2 cellular contexts compared by ENCODE assay signal in the genomic region with DNA sequence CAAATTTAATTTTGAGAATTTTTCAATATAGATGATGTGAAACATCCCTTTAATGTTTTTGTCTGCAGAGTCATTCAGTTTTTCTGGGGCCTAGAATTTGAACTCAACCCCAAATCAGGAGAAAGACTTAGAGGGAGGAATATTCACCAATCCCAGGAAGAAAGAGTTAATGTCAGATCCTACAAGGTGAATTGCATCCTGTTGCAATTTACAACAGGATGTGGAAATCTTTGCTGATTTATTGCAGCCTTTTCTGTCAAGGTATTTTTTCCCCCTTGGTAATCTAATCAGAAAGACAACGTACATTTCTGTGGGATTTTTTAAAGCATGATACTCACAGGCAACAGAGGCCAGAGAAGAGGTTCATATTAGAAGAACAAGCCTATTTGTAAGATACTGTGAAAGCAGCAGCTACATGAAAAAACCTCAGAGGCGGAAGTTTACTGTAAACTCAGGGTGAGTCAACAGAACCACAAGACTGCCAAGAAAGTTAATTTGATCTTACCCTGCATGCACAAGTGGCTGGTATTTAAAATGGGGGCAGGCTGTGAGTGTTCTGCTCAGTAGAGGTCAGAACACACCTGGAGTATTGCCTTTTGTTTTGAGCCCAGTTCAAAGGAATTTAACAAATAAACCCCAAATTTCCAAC.
TF ChIP-seq lines count a peak whose summit lies in the region.

No MANE protein-coding gene starts in this region.

TF ChIP-seq in SK-N-SH treated with all-trans-retinoic acid at 6 μM for 48 hours, 23 proteins besides CTCF, POLR2A, EP300 and RAD21 (continued from another document):
- TF ChIP-seq, protein P1, sequence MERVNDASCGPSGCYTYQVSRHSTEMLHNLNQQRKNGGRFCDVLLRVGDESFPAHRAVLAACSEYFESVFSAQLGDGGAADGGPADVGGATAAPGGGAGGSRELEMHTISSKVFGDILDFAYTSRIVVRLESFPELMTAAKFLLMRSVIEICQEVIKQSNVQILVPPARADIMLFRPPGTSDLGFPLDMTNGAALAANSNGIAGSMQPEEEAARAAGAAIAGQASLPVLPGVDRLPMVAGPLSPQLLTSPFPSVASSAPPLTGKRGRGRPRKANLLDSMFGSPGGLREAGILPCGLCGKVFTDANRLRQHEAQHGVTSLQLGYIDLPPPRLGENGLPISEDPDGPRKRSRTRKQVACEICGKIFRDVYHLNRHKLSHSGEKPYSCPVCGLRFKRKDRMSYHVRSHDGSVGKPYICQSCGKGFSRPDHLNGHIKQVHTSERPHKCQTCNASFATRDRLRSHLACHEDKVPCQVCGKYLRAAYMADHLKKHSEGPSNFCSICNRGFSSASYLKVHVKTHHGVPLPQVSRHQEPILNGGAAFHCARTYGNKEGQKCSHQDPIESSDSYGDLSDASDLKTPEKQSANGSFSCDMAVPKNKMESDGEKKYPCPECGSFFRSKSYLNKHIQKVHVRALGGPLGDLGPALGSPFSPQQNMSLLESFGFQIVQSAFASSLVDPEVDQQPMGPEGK (CRISPR knock-in tag; IDR thresholded peaks at IDR 0.05; ENCODE audit: borderline replicate concordance), result no peak

TF ChIP-seq in SK-N-SH, 30 proteins besides CTCF, POLR2A, EP300 and RAD21 (continued from another document):
- TF ChIP-seq JUND (IDR thresholded peaks at IDR 0.05), result no peak
- TF ChIP-seq FOXM1 (IDR thresholded peaks at IDR 0.05; ENCODE audit: low read depth), result no peak
- TF ChIP-seq CHD2 (IDR thresholded peaks at IDR 0.05; ENCODE audit: low read length, partially characterized antibody), result no peak
- TF ChIP-seq RFX5 (IDR thresholded peaks at IDR 0.05; ENCODE audit: low read length), result no peak
